17 cellular contexts compared by ENCODE assay signal in genomic region chr17:50428126-50428525, GRCh38. TPM values are rescaled to one million over a fixed set of nuclear protein-coding genes. Genes with fewer than 3 reads are reported as not detected.
A peak's percentile ranks its signal among the peaks of the same experiment; 100 is the strongest.
DNase-seq lines count a peak whose midpoint lies in the region; ATAC-seq and TF ChIP-seq lines count a peak whose summit lies in the region.
"Not testable (repeated sequence)": the region's sequence is repeated elsewhere in the genome, so short reads cannot be mapped to it uniquely, and the experiment has no call there.
"Had no signal": no experiment of that assay in that cellular context is flagged by ENCODE, and none has a peak within 500 bp of the region (broad histone marks: within the 10 kb centered on the region; RNA-seq: fewer than 3 reads in every experiment).

No MANE protein-coding gene starts in this region.

- peak overlapping the region in 2 of 10 experiments; percentile 60 to 68; a peak in 3 of 20 replicates for H3K4me3 ChIP-seq in BLaER1 treated with 17β-estradiol and CSF1 and Interleukin-3, amounts not matched to agents 10 nM and 100 nM
- H3K4me3 ChIP-seq in Karpas-422 (ENCODE audit: low read length) (peak overlapping the region; percentile 86; the same call in 1 of the 2 replicates), adrenal gland (peak overlapping the region in 1 of 4 donors; percentile 79)
- H3K4me3 ChIP-seq in esophagus (ENCODE audit: low read depth in 1 of 2, low read length in 2 of 2); right lobe of liver; neural progenitor cell: not testable (repeated sequence)

- 72 to 83% (median 78%) methylated on average over 6 of the region's 6 CpGs for WGBS in adrenal gland, 4 donors
- WGBS in esophagus, 2 donors, result 48 to 57% methylated on average over 6 of the region's 6 CpGs
- 72% methylated on average over 6 of the region's 6 CpGs for WGBS in right lobe of liver (ENCODE audit: insufficient coverage, low coverage, low lambda C conversion rate, missing lambda C conversion rate)

- intact Hi-C loops in adrenal gland (cut with DNase I), result not testable (repeated sequence)
- intact Hi-C loops in right lobe of liver (cut with DNase I), result loop anchor here in 1 of 2 donors (5.0 kb wide), 1 partner anchor 49 kb away; the partner anchor contains the start of gene RSAD1

- H3K27ac Mint-ChIP-seq in T-helper 2 cell treated with Interferon-gamma antibody and Interleukin-4, amounts not matched to agents 5 μg/mL and 100 μg/mL, for 36 hours; neural progenitor cell: not testable (repeated sequence)
- peak overlapping the region; percentile 88 for H3K27ac Mint-ChIP-seq in stimulated activated memory B cell treated with anti-CD40 and anti-IgM and Interleukin-4, amounts not matched to agents 10 μg/mL and 1 μg/mL and 100 μg/mL, for 72 hours

- TF ChIP-seq CTCF in adrenal gland (IDR thresholded peaks at IDR 0.05); right lobe of liver (IDR thresholded peaks at IDR 0.05); neural progenitor cell (IDR thresholded peaks at IDR 0.05): not testable (repeated sequence)

- peaks cover 22% of the 10 kb centered on the region for H3K4me1 Mint-ChIP-seq in T-helper 2 cell treated with Interferon-gamma antibody and Interleukin-4, amounts not matched to agents 5 μg/mL and 100 μg/mL, for 36 hours (ENCODE audit: low read depth)
- peaks cover 27% of the 10 kb centered on the region for H3K4me1 Mint-ChIP-seq in neural progenitor cell
- peaks cover 58% of the 10 kb centered on the region for H3K4me1 Mint-ChIP-seq in stimulated activated memory B cell treated with anti-CD40 and anti-IgM and Interleukin-4, amounts not matched to agents 10 μg/mL and 1 μg/mL and 100 μg/mL, for 72 hours

- peaks cover 0 to 29% (median 0%) of the 10 kb centered on the region in 11 experiments; a peak in 7 of 22 replicates for H3K36me3 ChIP-seq in BLaER1 treated with 17β-estradiol and CSF1 and Interleukin-3, amounts not matched to agents 10 nM and 100 nM
- not testable (repeated sequence) for H3K36me3 ChIP-seq in Karpas-422 (ENCODE audit: insufficient read depth, low read length); adrenal gland (replicated peaks in 1 of 2); esophagus (ENCODE audit: control insufficient read depth in 2 of 2, insufficient read depth in 2 of 2, low read length in 1 of 2); right lobe of liver; neural progenitor cell

- peak overlapping the region; percentile 92 for H3K4me3 Mint-ChIP-seq in T-helper 2 cell treated with Interferon-gamma antibody and Interleukin-4, amounts not matched to agents 5 μg/mL and 100 μg/mL, for 36 hours
- H3K4me3 Mint-ChIP-seq in neural progenitor cell, result peak overlapping the region; percentile 84
- not testable (repeated sequence) for H3K4me3 Mint-ChIP-seq in stimulated activated memory B cell treated with anti-CD40 and anti-IgM and Interleukin-4, amounts not matched to agents 10 μg/mL and 1 μg/mL and 100 μg/mL, for 72 hours

- DNase-seq in Karpas-422; T-helper 2 cell treated with Interferon-gamma antibody and Interleukin-4, amounts not matched to agents 5 μg/mL and 100 μg/mL, for 36 hours (ENCODE audit: low spot score); adrenal gland; right lobe of liver; neural progenitor cell (ENCODE audit: low spot score): not testable (repeated sequence)

- not testable (repeated sequence) for TF ChIP-seq POLR2A in adrenal gland (IDR thresholded peaks at IDR 0.05); right lobe of liver (IDR thresholded peaks at IDR 0.05)

- peak overlapping the region; percentile 86 to 99 (median 98) for H3K4me2 ChIP-seq in BLaER1 treated with 17β-estradiol and CSF1 and Interleukin-3, amounts not matched to agents 10 nM and 100 nM
- H3K4me2 ChIP-seq in Karpas-422 (ENCODE audit: low read depth, low read length, poor library complexity, severe bottlenecking), result peak overlapping the region; percentile 75
- H3K4me2 ChIP-seq in neural progenitor cell, result not testable (repeated sequence)

- H2AFZ ChIP-seq in Karpas-422 (ENCODE audit: low read length); neural progenitor cell (replicated peaks): not testable (repeated sequence)

- H3K9me3 ChIP-seq in BLaER1 treated with 17β-estradiol and CSF1 and Interleukin-3, amounts not matched to agents 10 nM and 100 nM (replicated peaks in 1 of 11); Karpas-422 (ENCODE audit: low read length); adrenal gland (replicated peaks in 1 of 3); esophagus (ENCODE audit: control insufficient read depth in 2 of 2, insufficient read depth in 1 of 2, low read depth in 1 of 2, low read length in 1 of 2); right lobe of liver; neural progenitor cell (ENCODE audit: low read depth): not testable (repeated sequence)

- H3K9me2 ChIP-seq in Karpas-422 (replicated peaks; ENCODE audit: insufficient read depth, low read length), result not testable (repeated sequence)

- H4K20me1 ChIP-seq in BLaER1 treated with 17β-estradiol and CSF1 and Interleukin-3, amounts not matched to agents 10 nM and 100 nM, result peaks cover 0 to 44% (median 0%) of the 10 kb centered on the region in 11 experiments; a peak in 4 of 22 replicates
- not testable (repeated sequence) for H4K20me1 ChIP-seq in Karpas-422 (ENCODE audit: insufficient read depth, low read depth, low read length); neural progenitor cell (ENCODE audit: low read depth)

- not testable (repeated sequence) for H3K27me3 ChIP-seq in BLaER1 treated with 17β-estradiol and CSF1 and Interleukin-3, amounts not matched to agents 10 nM and 100 nM; Karpas-422 (ENCODE audit: low read length); adrenal gland; esophagus (ENCODE audit: control insufficient read depth in 1 of 2, insufficient read depth in 2 of 2, low read length in 2 of 2); right lobe of liver
- peaks cover 16% of the 10 kb centered on the region for H3K27me3 ChIP-seq in neural progenitor cell

- peaks cover 17% of the 10 kb centered on the region for H3F3A ChIP-seq in neural progenitor cell (ENCODE audit: low read depth)

- H3K9ac ChIP-seq in BLaER1 treated with 17β-estradiol and CSF1 and Interleukin-3, amounts not matched to agents 10 nM and 100 nM; neural progenitor cell: not testable (repeated sequence)
- H3K9ac ChIP-seq in Karpas-422 (ENCODE audit: low read length), result peak overlapping the region; percentile 83; the same call in 1 of the 2 replicates

- H3K27me3 Mint-ChIP-seq in T-helper 2 cell treated with Interferon-gamma antibody and Interleukin-4, amounts not matched to agents 5 μg/mL and 100 μg/mL, for 36 hours (ENCODE audit: low read depth); neural progenitor cell (ENCODE audit: insufficient read depth, low read depth); stimulated activated memory B cell treated with anti-CD40 and anti-IgM and Interleukin-4, amounts not matched to agents 10 μg/mL and 1 μg/mL and 100 μg/mL, for 72 hours: not testable (repeated sequence)

- H3K4me1 ChIP-seq in BLaER1 treated with 17β-estradiol and CSF1 and Interleukin-3, amounts not matched to agents 10 nM and 100 nM, result peaks cover 42 to 56% (median 49%) of the 10 kb centered on the region in 10 experiments
- H3K4me1 ChIP-seq in Karpas-422 (ENCODE audit: low read length), result peaks cover 47% of the 10 kb centered on the region
- H3K4me1 ChIP-seq in adrenal gland (replicated peaks in 1 of 2), result peaks cover 31 to 47% of the 10 kb centered on the region in 2 donors
- H3K4me1 ChIP-seq in esophagus (ENCODE audit: control insufficient read depth in 2 of 2, insufficient read depth in 2 of 2, low read length in 1 of 2), result peaks cover 0 to 10% of the 10 kb centered on the region in 2 donors
- H3K4me1 ChIP-seq in right lobe of liver, result peaks cover 0 to 36% (median 17%) of the 10 kb centered on the region in 4 donors
- H3K4me1 ChIP-seq in neural progenitor cell, result peaks cover 13% of the 10 kb centered on the region

- not testable (repeated sequence) for ATAC-seq in right lobe of liver; stimulated activated memory B cell treated with anti-CD40 and anti-IgM and Interleukin-4, amounts not matched to agents 10 μg/mL and 1 μg/mL and 100 μg/mL, for 72 hours

- not testable (repeated sequence) for H3K36me3 Mint-ChIP-seq in T-helper 2 cell treated with Interferon-gamma antibody and Interleukin-4, amounts not matched to agents 5 μg/mL and 100 μg/mL, for 36 hours (ENCODE audit: low read depth); neural progenitor cell; stimulated activated memory B cell treated with anti-CD40 and anti-IgM and Interleukin-4, amounts not matched to agents 10 μg/mL and 1 μg/mL and 100 μg/mL, for 72 hours

- H3K9me3 Mint-ChIP-seq in T-helper 2 cell treated with Interferon-gamma antibody and Interleukin-4, amounts not matched to agents 5 μg/mL and 100 μg/mL, for 36 hours; neural progenitor cell; stimulated activated memory B cell treated with anti-CD40 and anti-IgM and Interleukin-4, amounts not matched to agents 10 μg/mL and 1 μg/mL and 100 μg/mL, for 72 hours: not testable (repeated sequence)

- H3K27ac ChIP-seq in BLaER1 treated with 17β-estradiol and CSF1 and Interleukin-3, amounts not matched to agents 10 nM and 100 nM, result peak overlapping the region in 5 of 11 experiments; percentile 2 to 82 (median 73); a peak in 3 of 22 replicates
- not testable (repeated sequence) for H3K27ac ChIP-seq in Karpas-422 (ENCODE audit: low read length); neural progenitor cell
- H3K27ac ChIP-seq in adrenal gland (peak overlapping the region; percentile 44 to 89 (median 75)), esophagus (ENCODE audit: low read depth in 2 of 2, low read length in 1 of 2) (peak overlapping the region; percentile 16 to 84), right lobe of liver (peak overlapping the region in 2 of 3 donors; percentile 62 to 71)

- peaks cover 45% of the 10 kb centered on the region for H3K79me2 ChIP-seq in Karpas-422 (ENCODE audit: low read length)
- H3K79me2 ChIP-seq in neural progenitor cell (ENCODE audit: low read depth), result not testable (repeated sequence)

RNA-seq across cellular contexts. Expression of gene ACSF2, which starts 2.1 kb away (rescaled TPM):
- 63.5 and 67.7 TPM in 2 replicates for total RNA-seq in Karpas-422 (2014; rRNA removed; shearing (Covaris generic); ENCODE audit: low replicate concordance)
- total RNA-seq in adrenal gland (100 to 1,000 TPM in 7 of 8 donors, 10 to 100 TPM in 1; 92.1 to 434 (median 196) TPM), right lobe of liver (10 to 100 TPM; 25.1 to 60.9 (median 36.9) TPM), neural progenitor cell (ENCODE audit: low replicate concordance) (15.2 and 28.8 TPM in 2 replicates)
- polyA plus RNA-seq in adrenal gland (100 to 1,000 TPM in 2 of 3 donors, 10 to 100 TPM in 1; 92.5 to 306 (median 253) TPM), esophagus (10 to 100 TPM; 13.5 to 22.6 TPM)

RNA-seq across cellular contexts. Expression of gene LRRC59, which starts 30.8 kb away (rescaled TPM):
- total RNA-seq in Karpas-422 (2014; rRNA removed; shearing (Covaris generic); ENCODE audit: low replicate concordance), result 53.3 and 68.0 TPM in 2 replicates
- 100 to 1,000 TPM in 6 of 8 donors, 10 to 100 TPM in 2; 88.6 to 337 (median 110) TPM for total RNA-seq in adrenal gland
- polyA plus RNA-seq in adrenal gland, result 100 to 1,000 TPM in 1 of 3 donors, 10 to 100 TPM in 2; 38.0 to 305 (median 49.3) TPM
- 10 to 100 TPM; 18.7 to 52.1 TPM for polyA plus RNA-seq in esophagus
- 100 to 1,000 TPM in 2 of 6 experiments, 10 to 100 TPM in 4; 36.0 to 125 (median 64.0) TPM for total RNA-seq in right lobe of liver
- total RNA-seq in neural progenitor cell (ENCODE audit: low replicate concordance), result 57.0 and 63.8 TPM in 2 replicates

RNA-seq across cellular contexts. Expression of gene CHAD, which starts 40.6 kb away (rescaled TPM):
- not detected in 2 replicates for total RNA-seq in Karpas-422 (2014; rRNA removed; shearing (Covaris generic); ENCODE audit: low replicate concordance)
- total RNA-seq in adrenal gland, result 10 to 100 TPM in 2 of 8 donors, 1 to 10 TPM in 6; 2.6 to 26.6 (median 6.3) TPM
- polyA plus RNA-seq in adrenal gland, result 10 to 100 TPM in 2 of 3 donors, 1 to 10 TPM in 1; 7.2 to 11.1 (median 10.9) TPM
- under 1 TPM; 0.13 to 0.18 TPM for polyA plus RNA-seq in esophagus
- total RNA-seq in right lobe of liver, result 10 to 100 TPM in 2 of 6 experiments, 1 to 10 TPM in 4; 1.0 to 11.3 (median 3.8) TPM
- total RNA-seq in neural progenitor cell (ENCODE audit: low replicate concordance), result not detected in 2 replicates
- total RNA-seq: A172; activated CD8-positive, alpha-beta T cell treated with anti-CD3 and anti-CD28 coated beads for 36 hours; activated naive CD4-positive, alpha-beta T cell treated with anti-CD3 and anti-CD28 coated beads, Interleukin-2, amount 50 U/mL, for 72 hours; CD4-positive, alpha-beta memory T cell; esophagus mucosa; sciatic nerve; subcutaneous adipose tissue; T-helper 2 cell treated with Interferon-gamma antibody and Interleukin-4, amounts not matched to agents 100 ng/mL and 5 ng/mL, for 36 hours had no signal

RNA-seq across cellular contexts. Expression of gene RSAD1, which starts 50.5 kb away (rescaled TPM):
- 15.4 and 41.3 TPM in 2 replicates for total RNA-seq in Karpas-422 (2014; rRNA removed; shearing (Covaris generic); ENCODE audit: low replicate concordance)
- 10 to 100 TPM; 28.4 to 77.3 (median 51.8) TPM for total RNA-seq in adrenal gland
- polyA plus RNA-seq in adrenal gland, result 10 to 100 TPM; 31.6 to 69.0 (median 60.5) TPM
- 10 to 100 TPM; 11.9 to 16.9 TPM for polyA plus RNA-seq in esophagus
- total RNA-seq in right lobe of liver, result 10 to 100 TPM; 17.9 to 26.6 (median 23.4) TPM
- total RNA-seq in neural progenitor cell (ENCODE audit: low replicate concordance), result 9.7 and 12.9 TPM in 2 replicates

RNA-seq across cellular contexts. Expression of gene EME1, which starts 55.1 kb away (rescaled TPM):
- total RNA-seq in Karpas-422 (2014; rRNA removed; shearing (Covaris generic); ENCODE audit: low replicate concordance), result 10.6 and 18.8 TPM in 2 replicates
- total RNA-seq in adrenal gland (1 to 10 TPM in 2 of 8 donors, under 1 TPM in 6; 0.18 to 1.2 (median 0.50) TPM), right lobe of liver (1 to 10 TPM in 1 of 6 experiments, under 1 TPM in 3, not detected in 2; 0.12 to 1.3 (median 0.66) TPM), neural progenitor cell (ENCODE audit: low replicate concordance) (26.6 and 31.3 TPM in 2 replicates)
- polyA plus RNA-seq in adrenal gland (1 to 10 TPM in 1 of 3 donors, under 1 TPM in 2; 0.48 to 1.5 (median 0.84) TPM), esophagus (1 to 10 TPM; 2.0 to 3.6 TPM)
- total RNA-seq: Right ventricle myocardium superior had no signal
